In the genomic region with DNA sequence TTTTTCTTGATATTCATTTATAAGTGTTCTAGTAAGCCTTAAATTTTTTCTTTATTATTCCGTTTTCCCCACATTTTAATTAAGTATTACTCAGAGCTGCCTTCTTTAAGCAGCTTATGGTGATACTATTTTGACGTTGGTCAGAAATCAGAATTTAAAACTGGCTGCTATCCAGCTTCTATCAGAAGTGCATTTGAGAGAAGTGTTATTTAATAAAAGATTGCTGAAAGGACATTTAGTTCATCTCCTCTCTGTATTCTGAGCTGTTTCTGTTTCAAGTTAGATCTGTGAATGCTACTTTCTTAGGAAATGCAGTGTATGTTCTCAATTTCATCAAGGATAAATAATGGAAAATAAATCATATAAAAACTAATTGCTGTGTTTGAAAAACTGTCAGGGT, we compare ENCODE assay signal across 15 cellular contexts. TPM values are rescaled to one million over a fixed set of nuclear protein-coding genes. Genes with fewer than 3 reads are reported as not detected.
DNase-seq lines count a peak whose midpoint lies in the region; ATAC-seq, FAIRE-seq and TF ChIP-seq lines count a peak whose summit lies in the region.
"Had no signal": no experiment of that assay in that cellular context is flagged by ENCODE, and none has a peak within 500 bp of the region (broad histone marks: within the 10 kb centered on the region; RNA-seq: fewer than 3 reads in every experiment).

No MANE protein-coding gene starts in this region.

- no peak overlapping the region for H3K4ac ChIP-seq in H9 (ENCODE audit: low read depth, low read length)

- H2BK5ac ChIP-seq in H9 (ENCODE audit: insufficient read length, low read length) = no peak overlapping the region

- H2BK15ac ChIP-seq in H9 (ENCODE audit: low read depth, low read length) = no peak overlapping the region

- H3K27me3 ChIP-seq in H9 (ENCODE audit: insufficient read depth, low read length) (no peaks in the 10 kb centered on the region), endothelial cell of umbilical vein (ENCODE audit: control insufficient read depth in 2 of 2, insufficient read depth in 2 of 2, low read length in 2 of 2) (no peaks in the 10 kb centered on the region), testis (no peaks in the 10 kb centered on the region)

- H3K27ac ChIP-seq in H9 (ENCODE audit: insufficient read length, low read depth, low read length) (no peak overlapping the region), endothelial cell of umbilical vein (ENCODE audit: insufficient read depth, low read depth, low read length) (no peak overlapping the region), testis (peak overlapping the region; percentile 32 to 60)

- H3K56ac ChIP-seq in H9 (ENCODE audit: insufficient read length, low read depth, low read length) = no peak overlapping the region

- H3K79me1 ChIP-seq in H9 (ENCODE audit: insufficient read depth, low read depth, low read length, poor library complexity, severe bottlenecking) = peaks cover 4% of the 10 kb centered on the region

- H3K4me1 ChIP-seq in H9 (ENCODE audit: insufficient read depth, low read length) (peaks cover 5% of the 10 kb centered on the region), endothelial cell of umbilical vein (ENCODE audit: control insufficient read depth, extremely low read depth, insufficient read depth, low read length) (no peaks in the 10 kb centered on the region), testis (peaks cover 5% of the 10 kb centered on the region)
- H3K4me1 ChIP-seq: HAP-1 had no signal

- POLR2A ChIA-PET in endothelial cell of umbilical vein (lab: Charles Lee) = no interaction called here

- H2BK20ac ChIP-seq in H9 (ENCODE audit: low read depth, low read length, poor library complexity, severe bottlenecking) = no peak overlapping the region

- H3K9me3 Mint-ChIP-seq in H9 (no peaks in the 10 kb centered on the region), immature natural killer cell (no peaks in the 10 kb centered on the region), osteocyte (ENCODE audit: unreplicated experiment) (no peaks in the 10 kb centered on the region)
- H3K9me3 Mint-ChIP-seq: CD4-positive, alpha-beta T cell had no signal

- BruUV-seq in endothelial cell of umbilical vein (replicated peaks; lab: Mats Ljungman, UMichigan) = no TSS peak

- H2BK120ac ChIP-seq in H9 (ENCODE audit: low read depth, low read length, poor library complexity, severe bottlenecking) = no peak overlapping the region

- no peak overlapping the region for H2AFZ ChIP-seq in H9 (ENCODE audit: low read length)
- no peak overlapping the region for H2AFZ ChIP-seq in endothelial cell of umbilical vein (ENCODE audit: low read depth, low read length)

- H3K9me3 ChIP-seq in H9 (ENCODE audit: control insufficient read depth, low read depth, low read length) (no peaks in the 10 kb centered on the region), endothelial cell of umbilical vein (replicated peaks; ENCODE audit: control insufficient read depth, insufficient read depth, low read length) (no peaks in the 10 kb centered on the region), testis (no peaks in the 10 kb centered on the region)
- H3K9me3 ChIP-seq: HAP-1 had no signal

- H3K18ac ChIP-seq in H9 (ENCODE audit: insufficient read length, low read depth, low read length) = no peak overlapping the region

- H3K36me3 ChIP-seq in endothelial cell of umbilical vein (ENCODE audit: control insufficient read depth in 2 of 2, extremely low read depth in 1 of 2, insufficient read depth in 2 of 2, low read length in 2 of 2) (peaks cover 6% of the 10 kb centered on the region in 2 experiments), testis (ENCODE audit: low read depth, missing control alignments) (no peaks in the 10 kb centered on the region)
- H3K36me3 ChIP-seq: HAP-1 had no signal

- H3K27me3 Mint-ChIP-seq in H9 (ENCODE audit: low read depth) = no peaks in the 10 kb centered on the region
- H3K27me3 Mint-ChIP-seq in immature natural killer cell (ENCODE audit: low read depth in 3 of 3) = no peaks in the 10 kb centered on the region
- H3K27me3 Mint-ChIP-seq in osteocyte (ENCODE audit: unreplicated experiment) = no peaks in the 10 kb centered on the region
- H3K27me3 Mint-ChIP-seq: B cell; CD4-positive, alpha-beta T cell had no signal

- TF ChIP-seq POLR2A in endothelial cell of umbilical vein (IDR thresholded peaks at IDR 0.05; ENCODE audit: low read depth, low read length) (no peak), testis (IDR thresholded peaks at IDR 0.05) (no peak)

- CTCF ChIA-PET in endothelial cell of umbilical vein (lab: Charles Lee) = interaction anchor here (0.7 to 2.0 kb wide), 2 partner anchors 9 to 37 kb away, joined by 4 to 9 read pairs; no protein-coding TSS in a partner anchor

- H4K8ac ChIP-seq in H9 (replicated peaks; ENCODE audit: insufficient read length, low read depth, low read length) = no peak overlapping the region

- dilution Hi-C loops in endothelial cell of umbilical vein (cut with MboI; ENCODE audit: extremely low pct_ligation_motif_present, low sequenced_read_pairs) = no loop called here

- no peak overlapping the region for H4K5ac ChIP-seq in H9 (ENCODE audit: insufficient read length, low read depth, low read length)

- DNase-seq in H9 (no peak), endothelial cell of umbilical vein (ENCODE audit: low read depth, low spot score) (no peak), left ventricle myocardium superior (no peak), testis (no peak), T-helper 1 cell (no peak), immature natural killer cell (no peak), osteocyte (ENCODE audit: extremely low spot score, unreplicated experiment) (no peak)
- DNase-seq: C1 segment of cervical spinal cord; CD4-positive, alpha-beta T cell; DMS79; GOT3 had no signal

- H3K9me1 ChIP-seq in endothelial cell of umbilical vein (replicated peaks; ENCODE audit: control insufficient read depth, extremely low read depth, insufficient read depth, low read length) = no peaks in the 10 kb centered on the region

- no peak overlapping the region for H2BK12ac ChIP-seq in H9 (ENCODE audit: insufficient read length, low read depth, low read length)

- peak overlapping the region; percentile 40 to 82 (median 80); a peak in 4 of 7 replicates for H3K27ac Mint-ChIP-seq in H9
- no peak overlapping the region for H3K27ac Mint-ChIP-seq in immature natural killer cell
- no peak overlapping the region for H3K27ac Mint-ChIP-seq in osteocyte (ENCODE audit: unreplicated experiment)
- H3K27ac Mint-ChIP-seq: B cell; CD4-positive, alpha-beta T cell had no signal

- H3K4me3 Mint-ChIP-seq in H9 = no peak overlapping the region
- no peak overlapping the region for H3K4me3 Mint-ChIP-seq in immature natural killer cell
- no peak overlapping the region for H3K4me3 Mint-ChIP-seq in osteocyte (ENCODE audit: unreplicated experiment)
- H3K4me3 Mint-ChIP-seq: B cell; CD4-positive, alpha-beta T cell had no signal

- H3K4me1 Mint-ChIP-seq in H9 (peaks cover 12 to 16% of the 10 kb centered on the region in 2 experiments), immature natural killer cell (no peaks in the 10 kb centered on the region), osteocyte (ENCODE audit: unreplicated experiment) (peaks cover 3% of the 10 kb centered on the region)
- H3K4me1 Mint-ChIP-seq: B cell had no signal

- no peak for TF ChIP-seq CTCF in H9 (conservative IDR thresholded peaks at IDR 0.05)
- TF ChIP-seq CTCF in endothelial cell of umbilical vein (IDR thresholded peaks at IDR 0.05; ENCODE audit: extremely low read depth in 1 of 2, insufficient read depth in 1 of 2, low read depth in 1 of 2, low read length in 2 of 2) = no peak
- TF ChIP-seq CTCF in testis (IDR thresholded peaks at IDR 0.05) = no peak
- TF ChIP-seq CTCF in osteocyte (IDR thresholded peaks at IDR 0.05) = no peak

- H3K79me2 ChIP-seq in H9 (ENCODE audit: insufficient read depth, low read length) (peaks cover 13% of the 10 kb centered on the region; the same call in 1 of the 2 replicates), endothelial cell of umbilical vein (ENCODE audit: control insufficient read depth, insufficient read depth, low read length) (peaks cover 3% of the 10 kb centered on the region)

- no peak overlapping the region for H3K23ac ChIP-seq in H9 (ENCODE audit: insufficient read length, low read depth, low read length)

- intact Hi-C loops in endothelial cell of umbilical vein (cut with micrococcal nuclease) (no loop called here), left ventricle myocardium superior (cut with micrococcal nuclease) (no loop called here), testis (cut with DNase I; ENCODE audit: low total_unique reads) (no loop called here)

- no peaks in the 10 kb centered on the region for H3K23me2 ChIP-seq in H9 (ENCODE audit: insufficient read length, low read depth, low read length, poor library complexity, severe bottlenecking)

- peaks cover 36 to 51% (median 37%) of the 10 kb centered on the region in 3 experiments for H3K36me3 Mint-ChIP-seq in H9 (ENCODE audit: insufficient read depth in 1 of 3, low read depth in 3 of 3)
- peaks cover 4 to 20% (median 17%) of the 10 kb centered on the region in 3 donors for H3K36me3 Mint-ChIP-seq in immature natural killer cell
- peaks cover 22% of the 10 kb centered on the region for H3K36me3 Mint-ChIP-seq in osteocyte (ENCODE audit: unreplicated experiment)

- no CpG with 5 or more reads among the region's 2 CpGs for WGBS in H9 (ENCODE audit: extremely low coverage, insufficient read length, low lambda C conversion rate)
- WGBS in testis, 2 donors = 53 to 65% methylated on average over 2 of the region's 2 CpGs

- no peak overlapping the region for H2AK5ac ChIP-seq in H9 (ENCODE audit: insufficient read length, low read length)

- H4K20me1 ChIP-seq in H9 (ENCODE audit: control insufficient read depth, insufficient read depth, insufficient read length) (no peaks in the 10 kb centered on the region), endothelial cell of umbilical vein (replicated peaks; ENCODE audit: control insufficient read depth, extremely low read depth, insufficient read depth, low read length) (no peaks in the 10 kb centered on the region)

- peak; percentile 68 for ATAC-seq in left ventricle myocardium superior
- ATAC-seq: GM12878 had no signal

- H3K4me2 ChIP-seq in H9 (ENCODE audit: insufficient read depth, insufficient read length, low read length) (no peak overlapping the region), endothelial cell of umbilical vein (ENCODE audit: insufficient read depth, low read length) (no peak overlapping the region)

- H3K14ac ChIP-seq in H9 (ENCODE audit: insufficient read depth, low read length) = no peak overlapping the region

- H3K4me3 ChIP-seq in endothelial cell of umbilical vein (replicated peaks in 1 of 3; ENCODE audit: insufficient read depth in 1 of 3, low read depth in 1 of 3, low read length in 3 of 3) (no peak overlapping the region), testis (no peak overlapping the region)
- H3K4me3 ChIP-seq: GM12878, HAP-1 had no signal

- peak; percentile 12 for FAIRE-seq in endothelial cell of umbilical vein (lab: Jason Lieb, UNC)
- FAIRE-seq: GM12878, GM18507 had no signal

- H3K9ac ChIP-seq in H9 (ENCODE audit: extremely low read depth, insufficient read length, low read length) (no peak overlapping the region), endothelial cell of umbilical vein (replicated peaks; ENCODE audit: extremely low read depth, insufficient read depth, low read length) (no peak overlapping the region)

- H3T11ph ChIP-seq in H9 (ENCODE audit: low read length) = no peak overlapping the region

- no peak overlapping the region for H4K91ac ChIP-seq in H9 (ENCODE audit: insufficient read length, low read depth, low read length)

RNA-seq across cellular contexts. Expression of gene KLHL7, which starts 17.4 kb away (rescaled TPM):
- total RNA-seq in H9 (2021) = 56.7 and 58.3 TPM in 2 replicates
- 29.0 and 32.1 TPM in 2 replicates for total RNA-seq in endothelial cell of umbilical vein
- 13.7 and 21.3 TPM in 2 replicates for polyA plus RNA-seq in endothelial cell of umbilical vein
- polyA plus RNA-seq in endothelial cell of umbilical vein (2011; cell fraction: cytosol; rRNA removed) = 28.4 and 30.4 TPM in 2 replicates
- polyA plus RNA-seq in endothelial cell of umbilical vein (2011; cell fraction: nucleus; rRNA removed) = 20.2 and 27.8 TPM in 2 replicates
- 32.8 and 43.3 TPM in 2 replicates for polyA plus RNA-seq in endothelial cell of umbilical vein (2012)
- polyA minus RNA-seq in endothelial cell of umbilical vein = 14.9 and 19.2 TPM in 2 replicates
- polyA minus RNA-seq in endothelial cell of umbilical vein (2011; cell fraction: cytosol; rRNA and poly(A)+ RNA removed) = 15.2 TPM
- 22.0 and 23.4 TPM in 2 replicates for polyA minus RNA-seq in endothelial cell of umbilical vein (2011; cell fraction: nucleus; rRNA and poly(A)+ RNA removed)
- total RNA-seq in left ventricle myocardium superior = 195 TPM
- 100 to 1,000 TPM in 1 of 2 donors, 10 to 100 TPM in 1; 85.3 to 135 TPM for total RNA-seq in testis
- 113 TPM for polyA plus RNA-seq in testis (ENCODE audit: insufficient read depth, low read depth, low replicate concordance)
- 10 to 100 TPM; 21.9 to 38.9 (median 27.7) TPM for polyA plus RNA-seq in immature natural killer cell
- total RNA-seq in osteocyte = 48.1 and 50.2 TPM in 2 replicates

RNA-seq across cellular contexts. Expression of gene NUP42, which starts 58.8 kb away (rescaled TPM):
- 34.9 and 36.5 TPM in 2 replicates for total RNA-seq in H9 (2021)
- total RNA-seq in endothelial cell of umbilical vein = 38.6 and 40.0 TPM in 2 replicates
- polyA plus RNA-seq in endothelial cell of umbilical vein = 31.5 and 34.3 TPM in 2 replicates
- polyA plus RNA-seq in endothelial cell of umbilical vein (2011; cell fraction: cytosol; rRNA removed) = 26.7 and 26.8 TPM in 2 replicates
- polyA plus RNA-seq in endothelial cell of umbilical vein (2011; cell fraction: nucleus; rRNA removed) = 42.4 and 44.4 TPM in 2 replicates
- 36.1 and 37.8 TPM in 2 replicates for polyA plus RNA-seq in endothelial cell of umbilical vein (2012)
- 33.2 and 36.6 TPM in 2 replicates for polyA minus RNA-seq in endothelial cell of umbilical vein
- polyA minus RNA-seq in endothelial cell of umbilical vein (2011; cell fraction: cytosol; rRNA and poly(A)+ RNA removed) = 14.1 TPM
- 20.8 and 22.2 TPM in 2 replicates for polyA minus RNA-seq in endothelial cell of umbilical vein (2011; cell fraction: nucleus; rRNA and poly(A)+ RNA removed)
- 26.6 TPM for total RNA-seq in left ventricle myocardium superior
- 10 to 100 TPM; 63.3 to 70.4 TPM for total RNA-seq in testis
- 66.1 TPM for polyA plus RNA-seq in testis (ENCODE audit: insufficient read depth, low read depth, low replicate concordance)
- 10 to 100 TPM; 48.7 to 64.0 (median 53.5) TPM for polyA plus RNA-seq in immature natural killer cell
- 27.0 and 27.4 TPM in 2 replicates for total RNA-seq in osteocyte

Comparison
In these comparisons a context has a peak if more than half of its experiments do, and no peak if none do; other contexts are left out.
1. H3K27ac ChIP-seq: peak in testis (2 of 2); none in H9 (single experiment) and endothelial cell of umbilical vein (single experiment).
2. H3K27ac Mint-ChIP-seq: peak in H9 (3 of 3); none in immature natural killer cell (0 of 6) and osteocyte (single experiment).